In genomic region chr4:110156442-110156841, GRCh38 we compare ENCODE assay signal across 16 cellular contexts. TPM values are rescaled to one million over a fixed set of nuclear protein-coding genes. Genes with fewer than 3 reads are reported as not detected.
DNase-seq lines count a peak whose midpoint lies in the region; ATAC-seq and TF ChIP-seq lines count a peak whose summit lies in the region.
"Had no signal": no experiment of that assay in that cellular context is flagged by ENCODE, and none has a peak within 500 bp of the region (broad histone marks: within the 10 kb centered on the region; RNA-seq: fewer than 3 reads in every experiment).

No MANE protein-coding gene starts in this region.

- H3K4me1 ChIP-seq in HCT116 (ENCODE audit: control insufficient read depth in 1 of 2, insufficient read depth in 2 of 2, low read length in 2 of 2) (peaks cover 22 to 37% of the 10 kb centered on the region in 2 experiments), upper lobe of right lung (no peaks in the 10 kb centered on the region)

- TF ChIP-seq CTCF in HCT116 (IDR thresholded peaks at IDR 0.05 in 2 of 3, conservative IDR thresholded peaks at IDR 0.05 in 1 of 3; ENCODE audit: borderline replicate concordance in 1 of 3, insufficient read depth in 1 of 3, low read depth in 2 of 3, low read length in 2 of 3) (no peak), WTC11 (IDR thresholded peaks at IDR 0.05) (no peak), nephron (IDR thresholded peaks at IDR 0.05; ENCODE audit: unreplicated experiment in 3 of 3) (no peak), upper lobe of right lung (IDR thresholded peaks at IDR 0.05) (no peak)

- peak overlapping the region; percentile 38; the same call in 1 of the 2 replicates for H3K4me2 ChIP-seq in HCT116 (ENCODE audit: low read length)
- H3K4me2 ChIP-seq: BLaER1 had no signal

- BruUV-seq in HCT116 (replicated peaks; lab: Mats Ljungman, UMichigan), result no TSS peak

- H3K9me3 Mint-ChIP-seq in WTC11 (no peaks in the 10 kb centered on the region), nephron (no peaks in the 10 kb centered on the region)
- H3K9me3 Mint-ChIP-seq: CD14-positive monocyte; CD4-positive, alpha-beta memory T cell had no signal

- RAD21 ChIA-PET in HCT116 (lab: Charles Lee; ENCODE audit: low non-redundant PET in 1 of 2, low total read pairs in 2 of 2, uncharacterized antibody in 2 of 2, unreplicated experiment in 2 of 2), result no interaction called here

- H3K36me3 ChIP-seq in HCT116 (ENCODE audit: control insufficient read depth in 1 of 2, insufficient read depth in 2 of 2, low read length in 2 of 2) (no peaks in the 10 kb centered on the region), upper lobe of right lung (no peaks in the 10 kb centered on the region)

- TF ChIP-seq POLR2A in HCT116 (IDR thresholded peaks at IDR 0.05; ENCODE audit: borderline replicate concordance, extremely low read depth, insufficient read depth, insufficient read length), result no peak

- H3K4me1 Mint-ChIP-seq in WTC11 (no peaks in the 10 kb centered on the region), nephron (peaks cover 17% of the 10 kb centered on the region)
- H3K4me1 Mint-ChIP-seq: CD14-positive monocyte; CD4-positive, alpha-beta memory T cell had no signal

- H3K27ac ChIP-seq in HCT116 (ENCODE audit: low read depth, low read length) (no peak overlapping the region), upper lobe of right lung (no peak overlapping the region)
- H3K27ac ChIP-seq: BLaER1 had no signal

- H4K20me1 ChIP-seq in HCT116 (ENCODE audit: insufficient read depth), result no peaks in the 10 kb centered on the region
- H4K20me1 ChIP-seq: BLaER1 had no signal

- no peak overlapping the region for H3K9ac ChIP-seq in HCT116 (ENCODE audit: low read length)
- H3K9ac ChIP-seq: BLaER1 had no signal

- no peak for TF ChIP-seq RAD21 in HCT116 (IDR thresholded peaks at IDR 0.05; ENCODE audit: low read depth)

- H3K27me3 Mint-ChIP-seq in WTC11 (ENCODE audit: low read depth) (no peaks in the 10 kb centered on the region), nephron (ENCODE audit: low read depth) (no peaks in the 10 kb centered on the region)
- H3K27me3 Mint-ChIP-seq: CD4-positive, alpha-beta memory T cell had no signal

- no peaks in the 10 kb centered on the region for H3K9me2 ChIP-seq in HCT116 (ENCODE audit: insufficient read depth)

- H3K27me3 ChIP-seq in HCT116 (ENCODE audit: insufficient read depth, low read length) (no peaks in the 10 kb centered on the region), upper lobe of right lung (no peaks in the 10 kb centered on the region)
- H3K27me3 ChIP-seq: BLaER1 had no signal

- H3K4me3 ChIP-seq in HCT116 (replicated peaks in 1 of 2; ENCODE audit: low read depth in 1 of 2, low read length in 2 of 2) (no peak overlapping the region), upper lobe of right lung (no peak overlapping the region)
- H3K4me3 ChIP-seq: BLaER1 had no signal

- intact Hi-C loops in HCT116 (cut with micrococcal nuclease) (no loop called here), upper lobe of right lung (cut with DNase I) (no loop called here)

- CTCF ChIA-PET in HCT116 (lab: Charles Lee), result no interaction called here
- CTCF ChIA-PET in WTC11 (lab: Charles Lee), result no interaction called here

- no peak for ATAC-seq in HCT116
- no peak for ATAC-seq in WTC11
- ATAC-seq in upper lobe of right lung, result no peak

- no peak overlapping the region for H2AFZ ChIP-seq in HCT116 (ENCODE audit: low read depth, low read length, poor library complexity, severe bottlenecking)

- POLR2A ChIA-PET in HCT116 (lab: Charles Lee), result no interaction called here
- POLR2A ChIA-PET in WTC11 (lab: Charles Lee), result no interaction called here

- DNase-seq in HCT116 (ENCODE audit: low read depth, low spot score) (no peak), WTC11 (ENCODE audit: low spot score) (no peak), retina (peak; percentile 7), upper lobe of right lung (no peak), NOMO-1 (lab: John Stamatoyannopoulos, UW; ENCODE audit: unreplicated experiment in 2 of 2) (no peak), activated gamma-delta T cell treated with Interleukin-2 at 50 U/mL for 16 hours (no peak)
- DNase-seq: 8988T; CD4-positive, alpha-beta memory T cell; DMS153; DMS79; GDM1; GOT3; H7 had no signal

- H3K36me3 Mint-ChIP-seq in WTC11 (no peaks in the 10 kb centered on the region), nephron (ENCODE audit: low read depth) (peaks cover 3% of the 10 kb centered on the region)
- H3K36me3 Mint-ChIP-seq: CD14-positive monocyte; CD4-positive, alpha-beta memory T cell had no signal

- H3K9me3 ChIP-seq in HCT116 (ENCODE audit: control insufficient read depth in 1 of 2, insufficient read depth in 1 of 2, low read depth in 1 of 2, low read length in 2 of 2) (no peaks in the 10 kb centered on the region), upper lobe of right lung (no peaks in the 10 kb centered on the region)
- H3K9me3 ChIP-seq: BLaER1 had no signal

- H3K27ac Mint-ChIP-seq in WTC11 (0 out of 2 replicates have a peak overlapping the region, but pooled peaks have one; percentile 26), nephron (peak overlapping the region in 2 of 3 experiments; percentile 11 to 36)
- H3K27ac Mint-ChIP-seq: CD14-positive monocyte; CD4-positive, alpha-beta memory T cell had no signal

- peaks cover 10% of the 10 kb centered on the region for H3K79me2 ChIP-seq in HCT116 (ENCODE audit: insufficient read depth, low read length)

- H3K4me3 Mint-ChIP-seq in WTC11, result no peak overlapping the region
- no peak overlapping the region for H3K4me3 Mint-ChIP-seq in nephron
- H3K4me3 Mint-ChIP-seq: CD14-positive monocyte; CD4-positive, alpha-beta memory T cell had no signal

TF ChIP-seq in HCT116, 20 proteins besides CTCF, POLR2A, EP300 and RAD21:
- TF ChIP-seq EGR1 (IDR thresholded peaks at IDR 0.05; ENCODE audit: low read depth) (no peak), FOSL1 (IDR thresholded peaks at IDR 0.05; ENCODE audit: low read depth) (no peak), POLR2AphosphoS5 (IDR thresholded peaks at IDR 0.05; ENCODE audit: low read depth, low read length) (no peak), ZFX (IDR thresholded peaks at IDR 0.05) (no peak), ELF1 (IDR thresholded peaks at IDR 0.05; ENCODE audit: borderline replicate concordance, low read depth) (no peak), EZH2 (IDR thresholded peaks at IDR 0.05) (no peak), YY1 (IDR thresholded peaks at IDR 0.05; ENCODE audit: extremely low read depth, insufficient replicate concordance, low read depth, low read length) (no peak), SIN3A (IDR thresholded peaks at IDR 0.05; ENCODE audit: low read depth) (no peak), CBX3 (IDR thresholded peaks at IDR 0.05; ENCODE audit: low read depth) (no peak), JUND (IDR thresholded peaks at IDR 0.05) (no peak), TCF7L2 (IDR thresholded peaks at IDR 0.05; ENCODE audit: borderline replicate concordance, extremely low read depth, insufficient read depth, insufficient read length) (no peak), ZBTB33 (IDR thresholded peaks at IDR 0.05; ENCODE audit: extremely low read depth, insufficient replicate concordance, low read length) (no peak)

TF ChIP-seq in WTC11, 78 proteins besides CTCF, POLR2A, EP300 and RAD21:
- TF ChIP-seq ZSCAN18 (CRISPR knock-in tag; IDR thresholded peaks at IDR 0.05) (no peak), CBFB (CRISPR knock-in tag; IDR thresholded peaks at IDR 0.05; ENCODE audit: low read depth) (no peak), NR3C1 (CRISPR knock-in tag; conservative IDR thresholded peaks at IDR 0.05; ENCODE audit: low read depth) (no peak), TEAD1 (CRISPR knock-in tag; IDR thresholded peaks at IDR 0.05) (no peak), ZNF121 (CRISPR knock-in tag; IDR thresholded peaks at IDR 0.05) (peak; percentile 70; the same call in 1 of the 2 replicates), SMAD3 (CRISPR knock-in tag; IDR thresholded peaks at IDR 0.05; ENCODE audit: borderline replicate concordance) (no peak), ARID4B (CRISPR knock-in tag; IDR thresholded peaks at IDR 0.05; ENCODE audit: borderline replicate concordance) (no peak)

RNA-seq across cellular contexts. Expression of gene ELOVL6, which starts 42.0 kb away (rescaled TPM):
- total RNA-seq in HCT116 (2021; ENCODE audit: unreplicated experiment) (38.7 TPM), WTC11 (2021) (83.8 to 87.4 TPM (median 84.2 TPM) in 3 replicates), upper lobe of right lung (4.7 TPM)
- polyA plus RNA-seq in HCT116 (2012), result 21.2 and 24.6 TPM in 2 replicates
